Comparison of ENCODE assay signal across 1 cellular context in genomic region chr10:50526185-50526584, GRCh38.
TF ChIP-seq lines count a peak whose summit lies in the region.

No MANE protein-coding gene starts in this region.

TF ChIP-seq in WTC11, 78 proteins besides CTCF, POLR2A, EP300 and RAD21 (continued from another document):
- TF ChIP-seq STAT6 (CRISPR knock-in tag; conservative IDR thresholded peaks at IDR 0.05; ENCODE audit: low read depth): no peak
- no peak for TF ChIP-seq GRHL2 (CRISPR knock-in tag; IDR thresholded peaks at IDR 0.05; ENCODE audit: insufficient replicate concordance, severe bottlenecking)
- TF ChIP-seq RELA (CRISPR knock-in tag; IDR thresholded peaks at IDR 0.05; ENCODE audit: borderline replicate concordance): no peak
- TF ChIP-seq FOXK1 (CRISPR knock-in tag; IDR thresholded peaks at IDR 0.05): no peak
- TF ChIP-seq ATF1 (CRISPR knock-in tag; IDR thresholded peaks at IDR 0.05): no peak
- TF ChIP-seq NFATC4 (CRISPR knock-in tag; IDR thresholded peaks at IDR 0.05): no peak
- no peak for TF ChIP-seq HMGA2 (CRISPR knock-in tag; IDR thresholded peaks at IDR 0.05)
- no peak for TF ChIP-seq USF2 (CRISPR knock-in tag; IDR thresholded peaks at IDR 0.05)
- TF ChIP-seq TEAD1 (CRISPR knock-in tag; IDR thresholded peaks at IDR 0.05): no peak
